Comparison of ENCODE assay signal across 11 cellular contexts in genomic region chr17:66507982-66508760, GRCh38.
DNase-seq lines count a peak whose midpoint lies in the region; ATAC-seq, FAIRE-seq and TF ChIP-seq lines count a peak whose summit lies in the region.
"Had no signal": no experiment of that assay in that cellular context is flagged by ENCODE, and none has a peak within 500 bp of the region (broad histone marks: within the 10 kb centered on the region; RNA-seq: fewer than 3 reads in every experiment).

No MANE protein-coding gene starts in this region.

- 96% methylated on average over 10 of the region's 10 CpGs for WGBS in HepG2 (ENCODE audit: low lambda C conversion rate)

- no peaks in the 10 kb centered on the region for H3K27me3 Mint-ChIP-seq in activated naive CD4-positive, alpha-beta T cell treated with anti-CD3 and anti-CD28 coated beads, Interleukin-2, amount 10 ng/mL, durations not matched to agents 7 days and 5 days
- no peaks in the 10 kb centered on the region for H3K27me3 Mint-ChIP-seq in activated naive CD8-positive, alpha-beta T cell treated with anti-CD3 and anti-CD28 coated beads, Interleukin-2, amount 10 ng/mL, durations not matched to agents 7 days and 5 days

- H3K36me3 ChIP-seq in HepG2 (replicated peaks in 1 of 2; ENCODE audit: control insufficient read depth in 1 of 2, insufficient read depth in 2 of 2, low read length in 2 of 2) (no peaks in the 10 kb centered on the region), Peyer's patch (no peaks in the 10 kb centered on the region)

- CTCF ChIA-PET in activated naive CD4-positive, alpha-beta T cell treated with anti-CD3 and anti-CD28 coated beads, Interleukin-2, amount 10 ng/mL, durations not matched to agents 7 days and 5 days (lab: Charles Lee), result interaction anchor here (1.5 kb wide), 1 partner anchor 8 kb away, joined by 4 read pairs; no protein-coding TSS in a partner anchor
- CTCF ChIA-PET in HepG2 (lab: Yijun Ruan, JAX; ENCODE audit: low intra/inter-chr PET ratio, low total read pairs), result no interaction called here

- H3K9me3 Mint-ChIP-seq in activated naive CD4-positive, alpha-beta T cell treated with anti-CD3 and anti-CD28 coated beads, Interleukin-2, amount 10 ng/mL, durations not matched to agents 7 days and 5 days, result no peaks in the 10 kb centered on the region
- peaks cover 2% of the 10 kb centered on the region for H3K9me3 Mint-ChIP-seq in activated naive CD8-positive, alpha-beta T cell treated with anti-CD3 and anti-CD28 coated beads, Interleukin-2, amount 10 ng/mL, durations not matched to agents 7 days and 5 days

- peaks cover 41% of the 10 kb centered on the region for H3K36me3 Mint-ChIP-seq in activated naive CD4-positive, alpha-beta T cell treated with anti-CD3 and anti-CD28 coated beads, Interleukin-2, amount 10 ng/mL, durations not matched to agents 7 days and 5 days
- H3K36me3 Mint-ChIP-seq in activated naive CD8-positive, alpha-beta T cell treated with anti-CD3 and anti-CD28 coated beads, Interleukin-2, amount 10 ng/mL, durations not matched to agents 7 days and 5 days, result peaks cover 16% of the 10 kb centered on the region

- no peak overlapping the region for H2AFZ ChIP-seq in HepG2 (ENCODE audit: low read length)

- H3K4me1 Mint-ChIP-seq in activated naive CD4-positive, alpha-beta T cell treated with anti-CD3 and anti-CD28 coated beads, Interleukin-2, amount 10 ng/mL, durations not matched to agents 7 days and 5 days, result peaks cover 64% of the 10 kb centered on the region
- peaks cover 37% of the 10 kb centered on the region for H3K4me1 Mint-ChIP-seq in activated naive CD8-positive, alpha-beta T cell treated with anti-CD3 and anti-CD28 coated beads, Interleukin-2, amount 10 ng/mL, durations not matched to agents 7 days and 5 days

- peaks cover 37% of the 10 kb centered on the region for H3K4me1 ChIP-seq in HepG2 (ENCODE audit: insufficient read depth, low read length)
- peaks cover 0 to 16% (median 2%) of the 10 kb centered on the region in 4 donors for H3K4me1 ChIP-seq in Peyer's patch

- peak overlapping the region; percentile 51 for H3K27ac ChIP-seq in HepG2 (ENCODE audit: extremely low read length, insufficient read depth, low read length)
- H3K27ac ChIP-seq in Peyer's patch, result peak overlapping the region in 1 of 4 donors; percentile 14
- H3K27ac ChIP-seq: KMS-11 had no signal

- DNase-seq in activated naive CD4-positive, alpha-beta T cell treated with anti-CD3 and anti-CD28 coated beads, Interleukin-2, amount 10 ng/mL, durations not matched to agents 7 days and 5 days, result no peak
- no peak for DNase-seq in activated naive CD4-positive, alpha-beta T cell treated with anti-CD3 and anti-CD28 coated beads, Interleukin-2, amount 50 U/mL, for 16 hours
- no peak for DNase-seq in activated naive CD8-positive, alpha-beta T cell treated with anti-CD3 and anti-CD28 coated beads, Interleukin-2, amount 10 ng/mL, durations not matched to agents 7 days and 5 days
- no peak for DNase-seq in HepG2 (ENCODE audit: low spot score)
- no peak for DNase-seq in urothelium cell line (ENCODE audit: low spot score)
- DNase-seq in NK-92 treated with Interleukin-12 subunit alpha and Interleukin-12 subunit beta, amount 100 ng/mL, for 24 hours (lab: John Stamatoyannopoulos, UW), result no peak
- DNase-seq in Peyer's patch, result no peak
- DNase-seq: AML-193 had no signal

- peaks cover 3% of the 10 kb centered on the region for H3K79me2 ChIP-seq in HepG2 (ENCODE audit: insufficient read depth, low read length)

- H3K9me3 ChIP-seq in HepG2 (ENCODE audit: low read length), result no peaks in the 10 kb centered on the region
- H3K9me3 ChIP-seq in Peyer's patch, result no peaks in the 10 kb centered on the region

- H3K27ac Mint-ChIP-seq in activated naive CD4-positive, alpha-beta T cell treated with anti-CD3 and anti-CD28 coated beads, Interleukin-2, amount 10 ng/mL, durations not matched to agents 7 days and 5 days, result peak overlapping the region; percentile 89
- peak overlapping the region; percentile 62 for H3K27ac Mint-ChIP-seq in activated naive CD8-positive, alpha-beta T cell treated with anti-CD3 and anti-CD28 coated beads, Interleukin-2, amount 10 ng/mL, durations not matched to agents 7 days and 5 days

- FAIRE-seq in HepG2 (lab: Jason Lieb, UNC), result no peak
- peak; percentile 67 for FAIRE-seq in urothelium cell line (lab: Jason Lieb, UNC)

- TF ChIP-seq EP300 in HepG2 (IDR thresholded peaks at IDR 0.05; ENCODE audit: low read depth in 2 of 2, low read length in 2 of 2), result no peak
- no peak for TF ChIP-seq EP300 in HepG2 (CRISPR knock-in tag; IDR thresholded peaks at IDR 0.05; ENCODE audit: borderline replicate concordance)

- POLR2A ChIA-PET in activated naive CD8-positive, alpha-beta T cell treated with anti-CD3 and anti-CD28 coated beads, Interleukin-2, amount 10 ng/mL, durations not matched to agents 7 days and 5 days (lab: Charles Lee), result no interaction called here
- POLR2A ChIA-PET in HepG2 (lab: Yijun Ruan, JAX), result no interaction called here

- TF ChIP-seq CTCF in HepG2 (CRISPR knock-in tag; IDR thresholded peaks at IDR 0.05) (no peak), Peyer's patch (IDR thresholded peaks at IDR 0.05) (no peak)

- no TSS peak for BruUV-seq in HepG2 (replicated peaks; lab: Mats Ljungman, UMichigan)

- H3K4me3 Mint-ChIP-seq in activated naive CD4-positive, alpha-beta T cell treated with anti-CD3 and anti-CD28 coated beads, Interleukin-2, amount 10 ng/mL, durations not matched to agents 7 days and 5 days, result no peak overlapping the region
- H3K4me3 Mint-ChIP-seq in activated naive CD8-positive, alpha-beta T cell treated with anti-CD3 and anti-CD28 coated beads, Interleukin-2, amount 10 ng/mL, durations not matched to agents 7 days and 5 days, result no peak overlapping the region

- ATAC-seq in activated naive CD8-positive, alpha-beta T cell treated with anti-CD3 and anti-CD28 coated beads, Interleukin-2, amount 10 ng/mL, durations not matched to agents 7 days and 5 days (ENCODE audit: low read depth), result no peak
- ATAC-seq in HepG2 (peak; percentile 45), HG02870 (IDR thresholded peaks at IDR 0.05; ENCODE audit: unreplicated experiment) (no peak)
- ATAC-seq: activated CD4-positive, CD25-positive, alpha-beta regulatory T cell treated with anti-CD3 and anti-CD28 coated beads, Interleukin-2, amount 50 U/mL, for 24 hours had no signal

- H3K27me3 ChIP-seq in HepG2 (ENCODE audit: control insufficient read depth in 1 of 2, insufficient read depth in 2 of 2, low read length in 2 of 2), result no peaks in the 10 kb centered on the region
- no peaks in the 10 kb centered on the region for H3K27me3 ChIP-seq in Peyer's patch

- TF ChIP-seq POLR2A in HepG2 (IDR thresholded peaks at IDR 0.05; ENCODE audit: insufficient read depth in 1 of 2, low read depth in 2 of 2, low read length in 2 of 2) (no peak), Peyer's patch (IDR thresholded peaks at IDR 0.05) (no peak)

- intact Hi-C loops in HepG2 (cut with micrococcal nuclease; ENCODE audit: unreplicated experiment), result loop anchor here (5.0 kb wide), 1 partner anchor 39 kb away; no protein-coding TSS in a partner anchor

- no peak overlapping the region for H3K4me3 ChIP-seq in HepG2 (replicated peaks in 1 of 3; ENCODE audit: insufficient read depth in 1 of 3, low read depth in 2 of 3, low read length in 3 of 3)
- no peak overlapping the region for H3K4me3 ChIP-seq in Peyer's patch

- no peak for TF ChIP-seq RAD21 in HepG2 (CRISPR knock-in tag; IDR thresholded peaks at IDR 0.05)

- no peaks in the 10 kb centered on the region for H4K20me1 ChIP-seq in HepG2 (ENCODE audit: insufficient read depth, low read length)

- H3K4me2 ChIP-seq in HepG2 (ENCODE audit: low read depth, low read length), result no peak overlapping the region
- H3K4me2 ChIP-seq: KMS-11 had no signal

- 0 out of 2 replicates have a peak overlapping the region, but pooled peaks have one; percentile 0 for H3K9ac ChIP-seq in HepG2 (ENCODE audit: insufficient read depth, low read depth, low read length)
- H3K9ac ChIP-seq: KMS-11 had no signal

- in situ Hi-C loops in HepG2 (cut with HindIII; ENCODE audit: extremely low pct_ligation_motif_present, low pct_unique_long_range_greater_than_20kb), result no loop called here

TF ChIP-seq in HepG2, 621 proteins besides CTCF, POLR2A, EP300 and RAD21 (continues in another document):
- no peak for TF ChIP-seq PBX2 (CRISPR knock-in tag; IDR thresholded peaks at IDR 0.05)
- no peak for TF ChIP-seq ZNF484 (CRISPR knock-in tag; IDR thresholded peaks at IDR 0.05; ENCODE audit: borderline replicate concordance, low read depth)
- TF ChIP-seq ZBTB38 (CRISPR knock-in tag; IDR thresholded peaks at IDR 0.05), result 0 out of 2 replicates have a peak, but pooled peaks have one; percentile 48
- TF ChIP-seq SATB2 (CRISPR knock-in tag; IDR thresholded peaks at IDR 0.05), result no peak
- no peak for TF ChIP-seq SNAPC5 (CRISPR knock-in tag; IDR thresholded peaks at IDR 0.05; ENCODE audit: borderline replicate concordance)
- TF ChIP-seq SRSF9 (IDR thresholded peaks at IDR 0.05; ENCODE audit: borderline replicate concordance, insufficient read depth, low read depth, low read length, poor library complexity, severe bottlenecking), result no peak
- no peak for TF ChIP-seq MTA3 (CRISPR knock-in tag; IDR thresholded peaks at IDR 0.05)
- 0 out of 2 replicates have a peak, but pooled peaks have one; percentile 21 for TF ChIP-seq CBX5 (CRISPR knock-in tag; IDR thresholded peaks at IDR 0.05; ENCODE audit: borderline replicate concordance)
- no peak for TF ChIP-seq EZH2 (conservative IDR thresholded peaks at IDR 0.05; ENCODE audit: low read depth, low read length)
- TF ChIP-seq ZNF33B (CRISPR knock-in tag; IDR thresholded peaks at IDR 0.05), result no peak
- TF ChIP-seq ZNF782 (CRISPR knock-in tag; IDR thresholded peaks at IDR 0.05; ENCODE audit: borderline replicate concordance), result no peak
